15 cellular contexts compared by ENCODE assay signal in genomic region chr11:126113963-126114362, GRCh38. TPM values are rescaled to one million over a fixed set of nuclear protein-coding genes. Genes with fewer than 3 reads are reported as not detected.
DNase-seq lines count a peak whose midpoint lies in the region; ATAC-seq, FAIRE-seq and TF ChIP-seq lines count a peak whose summit lies in the region.
"Had no signal": no experiment of that assay in that cellular context is flagged by ENCODE, and none has a peak within 500 bp of the region (broad histone marks: within the 10 kb centered on the region; RNA-seq: fewer than 3 reads in every experiment).

No MANE protein-coding gene starts in this region.

- DNase-seq in SJCRH30 (peak in 1 of 2 experiments; percentile 21), HepG2 (ENCODE audit: low spot score) (no peak), NCI-H524 treated with DMSO at 0.1 percent for 48 hours (lab: John Stamatoyannopoulos, UW) (no peak), D721Med (ENCODE audit: insufficient read length, low spot score) (no peak)
- DNase-seq in activated CD8-positive, alpha-beta T cell treated with anti-CD3 and anti-CD28 coated beads, Interleukin-2, amount 10 ng/mL, durations not matched to agents 7 days and 5 days, result no peak
- DNase-seq: activated CD8-positive, alpha-beta memory T cell treated with anti-CD3 and anti-CD28 coated beads, Interleukin-2, amount 50 U/mL, for 48 hours; CD4-positive, CD25-positive, alpha-beta regulatory T cell; NCI-H2081 treated with DMSO at 0.1 percent for 48 hours; stimulated activated CD4-positive, alpha-beta T cell treated with anti-CD3 and anti-CD28 coated beads, Interleukin-4, amount 100 ng/mL, for 4 hours had no signal

- TF ChIP-seq EP300 in HepG2 (IDR thresholded peaks at IDR 0.05; ENCODE audit: low read depth in 2 of 2, low read length in 2 of 2), result no peak
- no peak for TF ChIP-seq EP300 in HepG2 (CRISPR knock-in tag; IDR thresholded peaks at IDR 0.05; ENCODE audit: borderline replicate concordance)

- peak overlapping the region; percentile 28 for H2AFZ ChIP-seq in HepG2 (ENCODE audit: low read length)

- no peak for FAIRE-seq in HepG2 (lab: Jason Lieb, UNC)
- no peak for FAIRE-seq in D721Med (lab: Jason Lieb, UNC)
- FAIRE-seq: K562 had no signal

- no peak overlapping the region for H3K4me3 ChIP-seq in BLaER1 treated with 17β-estradiol and CSF1 and Interleukin-3, amounts not matched to agents 10 nM and 100 nM
- H3K4me3 ChIP-seq in SJCRH30, result no peak overlapping the region
- H3K4me3 ChIP-seq in HepG2 (replicated peaks in 1 of 3; ENCODE audit: insufficient read depth in 1 of 3, low read depth in 2 of 3, low read length in 3 of 3), result peak overlapping the region in 2 of 3 experiments; percentile 9 to 73; a peak in 3 of 6 replicates
- peak overlapping the region in 2 of 3 donors; percentile 24 to 40 for H3K4me3 ChIP-seq in skeletal muscle tissue (ENCODE audit: low read length in 3 of 3)
- H3K4me3 ChIP-seq: HAP-1, K562 had no signal

- H3K27ac ChIP-seq in BLaER1 treated with 17β-estradiol and CSF1 and Interleukin-3, amounts not matched to agents 10 nM and 100 nM, result peak overlapping the region in 2 of 11 experiments; percentile 71 to 73; a peak in 3 of 22 replicates
- H3K27ac ChIP-seq in SJCRH30, result peak overlapping the region; percentile 72
- peak overlapping the region; percentile 2 for H3K27ac ChIP-seq in HepG2 (ENCODE audit: extremely low read length, insufficient read depth, low read length)
- H3K27ac ChIP-seq in skeletal muscle tissue (ENCODE audit: low read depth, low read length), result peak overlapping the region; percentile 87
- H3K27ac ChIP-seq: epithelial cell of prostate had no signal

- no peak overlapping the region for H3K27ac Mint-ChIP-seq in activated CD8-positive, alpha-beta T cell treated with anti-CD3 and anti-CD28 coated beads, Interleukin-2, amount 10 ng/mL, durations not matched to agents 7 days and 5 days
- H3K27ac Mint-ChIP-seq: CD4-positive, CD25-positive, alpha-beta regulatory T cell had no signal

- no peak overlapping the region for H3K4me3 Mint-ChIP-seq in activated CD8-positive, alpha-beta T cell treated with anti-CD3 and anti-CD28 coated beads, Interleukin-2, amount 10 ng/mL, durations not matched to agents 7 days and 5 days

- H4K20me1 ChIP-seq in BLaER1 treated with 17β-estradiol and CSF1 and Interleukin-3, amounts not matched to agents 10 nM and 100 nM, result no peaks in the 10 kb centered on the region
- no peaks in the 10 kb centered on the region for H4K20me1 ChIP-seq in HepG2 (ENCODE audit: insufficient read depth, low read length)

- H3K4me1 ChIP-seq in BLaER1 treated with 17β-estradiol and CSF1 and Interleukin-3, amounts not matched to agents 10 nM and 100 nM, result peaks cover 21 to 63% (median 53%) of the 10 kb centered on the region in 10 experiments
- H3K4me1 ChIP-seq in SJCRH30, result peaks cover 65% of the 10 kb centered on the region
- peaks cover 74% of the 10 kb centered on the region for H3K4me1 ChIP-seq in HepG2 (ENCODE audit: insufficient read depth, low read length)
- H3K4me1 ChIP-seq in skeletal muscle tissue (ENCODE audit: control insufficient read depth in 3 of 3, insufficient read depth in 3 of 3, low read length in 3 of 3), result peaks cover 61 to 67% (median 66%) of the 10 kb centered on the region in 3 donors

- TF ChIP-seq RAD21 in HepG2 (CRISPR knock-in tag; IDR thresholded peaks at IDR 0.05), result no peak

- H3K9me3 Mint-ChIP-seq in activated CD8-positive, alpha-beta T cell treated with anti-CD3 and anti-CD28 coated beads, Interleukin-2, amount 10 ng/mL, durations not matched to agents 7 days and 5 days (ENCODE audit: insufficient read depth), result no peaks in the 10 kb centered on the region

- 4% methylated on average over 3 of the region's 4 CpGs for WGBS in HepG2 (ENCODE audit: low lambda C conversion rate)

- ATAC-seq in HepG2 (no peak), HG03280 (IDR thresholded peaks at IDR 0.05; ENCODE audit: unreplicated experiment) (no peak)
- no peak for ATAC-seq in activated CD8-positive, alpha-beta T cell treated with anti-CD3 and anti-CD28 coated beads, Interleukin-2, amount 10 ng/mL, durations not matched to agents 7 days and 5 days

- TF ChIP-seq CTCF in HepG2 (CRISPR knock-in tag; IDR thresholded peaks at IDR 0.05) (no peak), D721Med (IDR thresholded peaks at IDR 0.05; ENCODE audit: insufficient read depth, missing control alignments) (no peak)

- no peaks in the 10 kb centered on the region for H3K27me3 ChIP-seq in BLaER1 treated with 17β-estradiol and CSF1 and Interleukin-3, amounts not matched to agents 10 nM and 100 nM
- no peaks in the 10 kb centered on the region for H3K27me3 ChIP-seq in SJCRH30
- H3K27me3 ChIP-seq in HepG2 (ENCODE audit: control insufficient read depth in 1 of 2, insufficient read depth in 2 of 2, low read length in 2 of 2), result peaks cover 5 to 17% of the 10 kb centered on the region in 2 experiments; a peak in 2 of 5 replicates
- H3K27me3 ChIP-seq in skeletal muscle tissue (ENCODE audit: control insufficient read depth in 3 of 3, insufficient read depth in 3 of 3, low read length in 3 of 3), result no peaks in the 10 kb centered on the region

- peak overlapping the region; percentile 21 to 98 (median 85); a peak in 19 of 22 replicates for H3K4me2 ChIP-seq in BLaER1 treated with 17β-estradiol and CSF1 and Interleukin-3, amounts not matched to agents 10 nM and 100 nM
- H3K4me2 ChIP-seq in HepG2 (ENCODE audit: low read depth, low read length), result peak overlapping the region; percentile 89

- POLR2A ChIA-PET in HepG2 (lab: Yijun Ruan, JAX), result interaction anchor here (0.6 to 5.2 kb wide), 16 partner anchors 10 to 98 kb away, joined by 3 to 40 read pairs (median 4); partner anchors contain the start of genes CDON and FAM118B
- POLR2A ChIA-PET in activated CD8-positive, alpha-beta T cell treated with anti-CD3 and anti-CD28 coated beads, Interleukin-2, amount 10 ng/mL, durations not matched to agents 7 days and 5 days (lab: Charles Lee), result no interaction called here

- no peaks in the 10 kb centered on the region for H3K9me3 ChIP-seq in BLaER1 treated with 17β-estradiol and CSF1 and Interleukin-3, amounts not matched to agents 10 nM and 100 nM (replicated peaks in 1 of 11)
- H3K9me3 ChIP-seq in SJCRH30 (replicated peaks) (no peaks in the 10 kb centered on the region), HepG2 (ENCODE audit: low read length) (no peaks in the 10 kb centered on the region), skeletal muscle tissue (ENCODE audit: control insufficient read depth in 3 of 3, low read length in 3 of 3) (no peaks in the 10 kb centered on the region)
- H3K9me3 ChIP-seq: HAP-1 had no signal

- no peaks in the 10 kb centered on the region for H3K36me3 Mint-ChIP-seq in activated CD8-positive, alpha-beta T cell treated with anti-CD3 and anti-CD28 coated beads, Interleukin-2, amount 10 ng/mL, durations not matched to agents 7 days and 5 days (ENCODE audit: low read depth)
- H3K36me3 Mint-ChIP-seq: CD4-positive, CD25-positive, alpha-beta regulatory T cell had no signal

- TF ChIP-seq POLR2A in HepG2 (IDR thresholded peaks at IDR 0.05; ENCODE audit: insufficient read depth in 1 of 2, low read depth in 2 of 2, low read length in 2 of 2), result no peak

- H3K36me3 ChIP-seq in BLaER1 treated with 17β-estradiol and CSF1 and Interleukin-3, amounts not matched to agents 10 nM and 100 nM, result no peaks in the 10 kb centered on the region; a peak in 1 of 22 replicates
- H3K36me3 ChIP-seq in SJCRH30 (no peaks in the 10 kb centered on the region), HepG2 (replicated peaks in 1 of 2; ENCODE audit: control insufficient read depth in 1 of 2, insufficient read depth in 2 of 2, low read length in 2 of 2) (no peaks in the 10 kb centered on the region), skeletal muscle tissue (ENCODE audit: control insufficient read depth in 3 of 3, insufficient read depth in 3 of 3, low read length in 3 of 3) (no peaks in the 10 kb centered on the region)
- H3K36me3 ChIP-seq: HAP-1 had no signal

- BruUV-seq in HepG2 (replicated peaks; lab: Mats Ljungman, UMichigan), result no TSS peak

- H3K9ac ChIP-seq in BLaER1 treated with 17β-estradiol and CSF1 and Interleukin-3, amounts not matched to agents 10 nM and 100 nM, result 0 out of 22 replicates have a peak overlapping the region, but pooled peaks of 1 of the 11 experiments have one; percentile 15
- peak overlapping the region; percentile 69 for H3K9ac ChIP-seq in HepG2 (ENCODE audit: insufficient read depth, low read depth, low read length)
- H3K9ac ChIP-seq in skeletal muscle tissue (ENCODE audit: low read depth in 1 of 3, low read length in 3 of 3), result peak overlapping the region; percentile 32 to 63 (median 45)

- H3K27me3 Mint-ChIP-seq in activated CD8-positive, alpha-beta T cell treated with anti-CD3 and anti-CD28 coated beads, Interleukin-2, amount 10 ng/mL, durations not matched to agents 7 days and 5 days (ENCODE audit: low read depth), result no peaks in the 10 kb centered on the region

- H3K4me1 Mint-ChIP-seq in activated CD8-positive, alpha-beta T cell treated with anti-CD3 and anti-CD28 coated beads, Interleukin-2, amount 10 ng/mL, durations not matched to agents 7 days and 5 days (ENCODE audit: low read depth), result no peaks in the 10 kb centered on the region

- CTCF ChIA-PET in HepG2 (lab: Yijun Ruan, JAX; ENCODE audit: low intra/inter-chr PET ratio, low total read pairs), result no interaction called here
- CTCF ChIA-PET in activated CD8-positive, alpha-beta T cell treated with anti-CD3 and anti-CD28 coated beads, Interleukin-2, amount 10 ng/mL, durations not matched to agents 7 days and 5 days (lab: Charles Lee), result no interaction called here

- no peaks in the 10 kb centered on the region for H3K79me2 ChIP-seq in HepG2 (ENCODE audit: insufficient read depth, low read length)

- in situ Hi-C loops in HepG2 (cut with HindIII; ENCODE audit: extremely low pct_ligation_motif_present, low pct_unique_long_range_greater_than_20kb), result no loop called here

- intact Hi-C loops in HepG2 (cut with micrococcal nuclease; ENCODE audit: unreplicated experiment), result loop anchor here (2.0 kb wide), 2 partner anchors 31 to 51 kb away; partner anchors contain the start of gene CDON

RNA-seq across cellular contexts. Expression of gene CDON, which starts 51.3 kb away (rescaled TPM):
- total RNA-seq in SJCRH30 (2014; rRNA removed; shearing (Covaris generic)), result 59.6 and 76.1 TPM in 2 replicates
- total RNA-seq in HepG2 (2016; rRNA removed; fragmentation: Illumina TruSeq; extraction: Trizol), result 8.4 and 12.8 TPM in 2 replicates
- total RNA-seq in HepG2 (2016; cell fraction: cytosol; rRNA removed; fragmentation: Illumina TruSeq; extraction: Trizol; ENCODE audit: low read depth), result 5.5 and 5.6 TPM in 2 replicates
- total RNA-seq in HepG2 (2016; cell fraction: insoluble cytoplasmic fraction; rRNA removed; fragmentation: Illumina TruSeq; extraction: Trizol), result 7.2 and 12.2 TPM in 2 replicates
- total RNA-seq in HepG2 (2016; cell fraction: membrane; rRNA removed; fragmentation: Illumina TruSeq; extraction: Trizol), result 8.7 and 10.6 TPM in 2 replicates
- 19.7 and 22.7 TPM in 2 replicates for total RNA-seq in HepG2 (2016; cell fraction: nucleus; rRNA removed; fragmentation: Illumina TruSeq; extraction: Trizol)
- 7.4 and 9.6 TPM in 2 replicates for polyA plus RNA-seq in HepG2 (2011; rRNA removed)
- polyA plus RNA-seq in HepG2 (2011; cell fraction: cytosol; rRNA removed), result 5.5 and 6.9 TPM in 2 replicates
- 10.3 and 11.2 TPM in 2 replicates for polyA plus RNA-seq in HepG2 (2011; cell fraction: nucleus; rRNA removed)
- 9.3 and 10.1 TPM in 2 replicates for polyA plus RNA-seq in HepG2 (2012)
- 0.72 and 1.7 TPM in 2 replicates for polyA plus RNA-seq in HepG2 (2016; cell fraction: cytosol; fragmentation: Illumina TruSeq; extraction: Trizol; ENCODE audit: low read depth)
- 3.3 and 4.5 TPM in 2 replicates for polyA plus RNA-seq in HepG2 (2016; cell fraction: insoluble cytoplasmic fraction; fragmentation: Illumina TruSeq; extraction: Trizol; ENCODE audit: low read depth)
- 1.6 and 1.9 TPM in 2 replicates for polyA plus RNA-seq in HepG2 (2016; cell fraction: membrane; fragmentation: Illumina TruSeq; extraction: Trizol; ENCODE audit: low read depth)
- polyA plus RNA-seq in HepG2 (2016; cell fraction: nucleus; fragmentation: Illumina TruSeq; extraction: Trizol; ENCODE audit: insufficient read depth, low read depth), result 15.3 and 16.2 TPM in 2 replicates
- 12.8 and 28.4 TPM in 2 replicates for polyA minus RNA-seq in HepG2 (2011; rRNA and poly(A)+ RNA removed; ENCODE audit: low replicate concordance)
- polyA minus RNA-seq in HepG2 (2011; cell fraction: cytosol; rRNA and poly(A)+ RNA removed), result 14.0 and 17.1 TPM in 2 replicates
- polyA minus RNA-seq in HepG2 (2011; cell fraction: nucleus; rRNA and poly(A)+ RNA removed), result 27.6 and 31.0 TPM in 2 replicates
- total RNA-seq in skeletal muscle tissue, result 28.7 TPM
- total RNA-seq in activated CD8-positive, alpha-beta T cell treated with anti-CD3 and anti-CD28 coated beads, Interleukin-2, amount 10 ng/mL, durations not matched to agents 7 days and 5 days, result 1 to 10 TPM; 3.6 to 4.1 TPM

Comparison
In these comparisons a context has a peak if more than half of its experiments do, and no peak if none do; other contexts are left out.
1. H3K4me3 ChIP-seq: peak in HepG2 (2 of 3) and skeletal muscle tissue (2 of 3); none in BLaER1 treated with 17β-estradiol and CSF1 and Interleukin-3, amounts not matched to agents 10 nM and 100 nM (0 of 10) and SJCRH30 (single experiment).